31 cellular contexts compared by ENCODE assay signal in the genomic region with DNA sequence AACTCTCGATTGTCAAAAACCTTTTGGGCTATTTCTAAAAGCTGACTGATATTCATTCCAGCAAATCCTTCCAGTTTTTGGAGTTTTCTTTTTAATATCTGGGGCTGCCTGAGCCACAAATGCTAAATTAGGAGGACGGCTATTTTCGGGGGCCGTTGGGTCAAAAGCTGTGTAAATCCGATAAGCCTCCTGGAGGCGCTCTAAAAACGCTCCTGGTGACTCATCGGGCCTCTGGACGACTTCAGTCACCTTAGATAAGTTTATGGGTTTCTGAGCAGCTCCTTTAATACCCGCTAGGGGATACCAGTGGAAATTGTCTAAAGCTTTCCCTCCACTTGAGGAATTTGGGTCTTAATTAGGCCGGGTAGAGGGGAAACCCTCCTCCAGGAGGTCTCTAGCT.
"Had no signal": no experiment of that assay in that cellular context is flagged by ENCODE, and none has a peak within 500 bp of the region (broad histone marks: within the 10 kb centered on the region; RNA-seq: fewer than 3 reads in every experiment).

No MANE protein-coding gene starts in this region.

- H2AFZ ChIP-seq: hepatocyte had no signal

- H3K27ac Mint-ChIP-seq: activated CD4-positive, alpha-beta memory T cell treated with anti-CD3 and anti-CD28 coated beads for 36 hours; activated CD4-positive, alpha-beta T cell treated with anti-CD3 and anti-CD28 coated beads for 36 hours; activated CD4-positive, alpha-beta T cell treated with anti-CD3 and anti-CD28 coated beads, Interleukin-2, amount 10 ng/mL, durations not matched to agents 24 days and 14 days; activated CD8-positive, alpha-beta memory T cell treated with anti-CD3 and anti-CD28 coated beads, Interleukin-2, amount 10 ng/mL, durations not matched to agents 7 days and 5 days; activated CD8-positive, alpha-beta T cell treated with anti-CD3 and anti-CD28 coated beads, Interleukin-2, amount 10 ng/mL, durations not matched to agents 7 days and 5 days; activated naive CD4-positive, alpha-beta T cell treated with anti-CD3 and anti-CD28 coated beads, Interleukin-2, amount 10 ng/mL, durations not matched to agents 7 days and 5 days; activated naive CD4-positive, alpha-beta T cell treated with anti-CD3 and anti-CD28 coated beads, Interleukin-2, amount 50 U/mL, for 72 hours; activated naive CD8-positive, alpha-beta T cell treated with anti-CD3 and anti-CD28 coated beads, Interleukin-2, amount 10 ng/mL, durations not matched to agents 7 days and 5 days; activated T-helper 1 cell treated with anti-CD3 and anti-CD28 coated beads, Interleukin-12 subunit alpha, Interleukin-12 subunit beta, Interleukin-2, Interleukin-4 antibody, amounts not matched to agents 30 ng/mL and 10 ng/mL and 1 ng/mL, durations not matched to agents 14 hours and 24 hours and 36 hours; brain; T-helper 1 cell treated with Interleukin-12 subunit alpha and Interleukin-12 subunit beta and Interleukin-4 antibody, amounts not matched to agents 30 μg/mL and 1 μg/mL, for 36 hours had no signal

- H3K27me3 Mint-ChIP-seq: activated CD4-positive, alpha-beta memory T cell treated with anti-CD3 and anti-CD28 coated beads for 36 hours; activated CD4-positive, alpha-beta T cell treated with anti-CD3 and anti-CD28 coated beads, Interleukin-2, amount 10 ng/mL, durations not matched to agents 24 days and 14 days; activated CD8-positive, alpha-beta memory T cell treated with anti-CD3 and anti-CD28 coated beads, Interleukin-2, amount 10 ng/mL, durations not matched to agents 7 days and 5 days; activated naive CD4-positive, alpha-beta T cell treated with anti-CD3 and anti-CD28 coated beads, Interleukin-2, amount 10 ng/mL, durations not matched to agents 7 days and 5 days; activated naive CD8-positive, alpha-beta T cell treated with anti-CD3 and anti-CD28 coated beads, Interleukin-2, amount 10 ng/mL, durations not matched to agents 7 days and 5 days had no signal

- H3K27ac ChIP-seq: ascending aorta, breast epithelium, cardiac muscle cell, colonic mucosa, esophagus muscularis mucosa, gastroesophageal sphincter, heart right ventricle, hepatocyte had no signal

- H3K36me3 Mint-ChIP-seq: activated CD4-positive, alpha-beta memory T cell treated with anti-CD3 and anti-CD28 coated beads for 36 hours; activated naive CD4-positive, alpha-beta T cell treated with anti-CD3 and anti-CD28 coated beads, Interleukin-2, amount 10 ng/mL, durations not matched to agents 7 days and 5 days; activated naive CD8-positive, alpha-beta T cell treated with anti-CD3 and anti-CD28 coated beads, Interleukin-2, amount 10 ng/mL, durations not matched to agents 7 days and 5 days; brain had no signal

- H3K4me3 Mint-ChIP-seq: activated CD4-positive, alpha-beta memory T cell treated with anti-CD3 and anti-CD28 coated beads for 36 hours; activated CD4-positive, alpha-beta T cell treated with anti-CD3 and anti-CD28 coated beads for 36 hours; activated CD4-positive, alpha-beta T cell treated with anti-CD3 and anti-CD28 coated beads, Interleukin-2, amount 10 ng/mL, durations not matched to agents 24 days and 14 days; activated CD8-positive, alpha-beta memory T cell treated with anti-CD3 and anti-CD28 coated beads, Interleukin-2, amount 10 ng/mL, durations not matched to agents 7 days and 5 days; activated CD8-positive, alpha-beta T cell treated with anti-CD3 and anti-CD28 coated beads, Interleukin-2, amount 10 ng/mL, durations not matched to agents 7 days and 5 days; activated naive CD4-positive, alpha-beta T cell treated with anti-CD3 and anti-CD28 coated beads, Interleukin-2, amount 10 ng/mL, durations not matched to agents 7 days and 5 days; activated naive CD8-positive, alpha-beta T cell treated with anti-CD3 and anti-CD28 coated beads, Interleukin-2, amount 10 ng/mL, durations not matched to agents 7 days and 5 days; activated T-helper 1 cell treated with anti-CD3 and anti-CD28 coated beads, Interleukin-12 subunit alpha, Interleukin-12 subunit beta, Interleukin-2, Interleukin-4 antibody, amounts not matched to agents 30 ng/mL and 10 ng/mL and 1 ng/mL, durations not matched to agents 14 hours and 24 hours and 36 hours; brain; T-helper 1 cell treated with Interleukin-12 subunit alpha and Interleukin-12 subunit beta and Interleukin-4 antibody, amounts not matched to agents 30 μg/mL and 1 μg/mL, for 36 hours had no signal

- H3K4me1 ChIP-seq: ascending aorta, breast epithelium, colonic mucosa, esophagus muscularis mucosa, gastroesophageal sphincter, heart right ventricle had no signal

- H3K4me3 ChIP-seq: ascending aorta, breast epithelium, cardiac muscle cell, colonic mucosa, esophagus muscularis mucosa, gastroesophageal sphincter, heart right ventricle, hepatocyte had no signal

- DNase-seq: activated CD4-positive, alpha-beta memory T cell treated with anti-CD3 and anti-CD28 coated beads for 36 hours; activated CD4-positive, alpha-beta T cell treated with anti-CD3 and anti-CD28 coated beads for 36 hours; activated CD4-positive, alpha-beta T cell treated with anti-CD3 and anti-CD28 coated beads, Interleukin-2, amount 10 ng/mL, durations not matched to agents 24 days and 14 days; activated CD4-positive, CD25-positive, alpha-beta regulatory T cell; activated CD4-positive, CD25-positive, alpha-beta regulatory T cell treated with anti-CD3 and anti-CD28 coated beads, Interleukin-2, amount 50 U/mL, for 72 hours; activated CD8-positive, alpha-beta memory T cell treated with anti-CD3 and anti-CD28 coated beads, Interleukin-2, amount 10 ng/mL, durations not matched to agents 7 days and 5 days; activated CD8-positive, alpha-beta memory T cell treated with anti-CD3 and anti-CD28 coated beads, Interleukin-2, amount 50 U/mL, for 4 hours; activated CD8-positive, alpha-beta T cell treated with anti-CD3 and anti-CD28 coated beads, Interleukin-2, amount 10 ng/mL, durations not matched to agents 7 days and 5 days; activated gamma-delta T cell; activated naive CD4-positive, alpha-beta T cell; activated naive CD4-positive, alpha-beta T cell treated with anti-CD3 and anti-CD28 coated beads, Interleukin-2, amount 10 ng/mL, durations not matched to agents 7 days and 5 days; activated naive CD8-positive, alpha-beta T cell treated with anti-CD3 and anti-CD28 coated beads, Interleukin-2, amount 10 ng/mL, durations not matched to agents 7 days and 5 days; activated T-cell treated with anti-CD3 and anti-CD28 coated beads, Interleukin-2, amount 50 U/mL, for 1 hour; activated T-cell treated with anti-CD3 and anti-CD28 coated beads, Interleukin-2, amount 50 U/mL, for 48 hours; central memory CD4-positive, alpha-beta T cell; cerebellar nuclear complex; colonic mucosa; effector CD8-positive, alpha-beta T cell; foreskin melanocyte; heart right ventricle; T-helper 9 cell had no signal

- H3K27me3 ChIP-seq: ascending aorta, breast epithelium, cardiac muscle cell, colonic mucosa, esophagus muscularis mucosa, gastroesophageal sphincter, hepatocyte had no signal

- H3K4me1 Mint-ChIP-seq: activated CD4-positive, alpha-beta T cell treated with anti-CD3 and anti-CD28 coated beads for 36 hours; activated CD4-positive, alpha-beta T cell treated with anti-CD3 and anti-CD28 coated beads, Interleukin-2, amount 10 ng/mL, durations not matched to agents 24 days and 14 days; activated CD8-positive, alpha-beta memory T cell treated with anti-CD3 and anti-CD28 coated beads, Interleukin-2, amount 10 ng/mL, durations not matched to agents 7 days and 5 days; activated naive CD4-positive, alpha-beta T cell treated with anti-CD3 and anti-CD28 coated beads, Interleukin-2, amount 10 ng/mL, durations not matched to agents 7 days and 5 days; activated naive CD8-positive, alpha-beta T cell treated with anti-CD3 and anti-CD28 coated beads, Interleukin-2, amount 10 ng/mL, durations not matched to agents 7 days and 5 days; brain had no signal

- H3K36me3 ChIP-seq: ascending aorta, breast epithelium, cardiac muscle cell, colonic mucosa, esophagus muscularis mucosa, gastroesophageal sphincter, heart right ventricle had no signal

- ATAC-seq: activated CD4-positive, alpha-beta T cell treated with anti-CD3 and anti-CD28 coated beads for 36 hours; activated CD8-positive, alpha-beta memory T cell treated with anti-CD3 and anti-CD28 coated beads, Interleukin-2, amount 10 ng/mL, durations not matched to agents 7 days and 5 days; activated CD8-positive, alpha-beta T cell treated with anti-CD3 and anti-CD28 coated beads, Interleukin-2, amount 10 ng/mL, durations not matched to agents 7 days and 5 days; activated naive CD4-positive, alpha-beta T cell treated with anti-CD3 and anti-CD28 coated beads, Interleukin-2, amount 50 U/mL, for 72 hours; gastroesophageal sphincter; heart right ventricle had no signal

- H3K4me2 ChIP-seq: hepatocyte had no signal

- H3K9me3 ChIP-seq: ascending aorta, colonic mucosa, esophagus muscularis mucosa, gastroesophageal sphincter had no signal

- H3K79me2 ChIP-seq: hepatocyte had no signal
